Comparison of ENCODE assay signal across 18 cellular contexts in the genomic region with DNA sequence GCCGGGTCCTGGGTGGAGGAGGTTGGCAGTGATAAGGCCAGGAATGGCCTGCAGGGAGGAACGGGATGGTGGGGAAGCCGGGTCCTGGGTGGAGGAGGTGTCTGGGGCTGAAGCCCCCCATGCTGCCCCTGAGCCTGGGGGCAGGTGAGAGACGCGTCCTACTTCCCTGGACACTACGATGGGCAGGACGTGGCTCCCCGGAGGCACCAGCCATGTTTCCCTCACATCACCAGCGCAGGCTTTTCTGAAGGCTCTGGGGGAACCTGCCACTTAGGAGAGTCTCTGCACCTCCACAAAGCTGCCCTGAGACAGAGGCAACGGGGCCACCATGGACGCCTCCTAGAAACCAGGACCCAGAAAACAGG.
DNase-seq lines count a peak whose midpoint lies in the region; ATAC-seq and TF ChIP-seq lines count a peak whose summit lies in the region.
"Had no signal": no experiment of that assay in that cellular context is flagged by ENCODE, and none has a peak within 500 bp of the region (broad histone marks: within the 10 kb centered on the region; RNA-seq: fewer than 3 reads in every experiment).

No MANE protein-coding gene starts in this region.

- peaks cover 0 to 29% (median 8%) of the 10 kb centered on the region in 11 experiments; a peak in 8 of 22 replicates for H3K27me3 ChIP-seq in BLaER1 treated with 17β-estradiol and CSF1 and Interleukin-3, amounts not matched to agents 10 nM and 100 nM

- no peaks in the 10 kb centered on the region for H3K36me3 ChIP-seq in BLaER1 treated with 17β-estradiol and CSF1 and Interleukin-3, amounts not matched to agents 10 nM and 100 nM
- H3K36me3 ChIP-seq in KOPT-K1 (ENCODE audit: insufficient read depth, low read length), result peaks cover 6% of the 10 kb centered on the region

- H3K27ac ChIP-seq in BLaER1 treated with 17β-estradiol and CSF1 and Interleukin-3, amounts not matched to agents 10 nM and 100 nM, result peak overlapping the region in 1 of 11 experiments; percentile 75; a peak in 1 of 22 replicates
- H3K27ac ChIP-seq in KOPT-K1 (ENCODE audit: low read depth, low read length, poor library complexity, severe bottlenecking), result peak overlapping the region; percentile 62

- H3K4me1 ChIP-seq in BLaER1 treated with 17β-estradiol and CSF1 and Interleukin-3, amounts not matched to agents 10 nM and 100 nM, result peaks cover 34 to 88% (median 79%) of the 10 kb centered on the region in 10 experiments

- H3K9me3 ChIP-seq in BLaER1 treated with 17β-estradiol and CSF1 and Interleukin-3, amounts not matched to agents 10 nM and 100 nM (replicated peaks in 1 of 11), result peaks cover 0 to 3% (median 0%) of the 10 kb centered on the region in 11 experiments; a peak in 2 of 22 replicates
- no peaks in the 10 kb centered on the region for H3K9me3 ChIP-seq in KOPT-K1 (ENCODE audit: insufficient read depth, low read length, poor library complexity, severe bottlenecking)

- peak overlapping the region; percentile 71 to 96 (median 86); a peak in 20 of 22 replicates for H3K4me2 ChIP-seq in BLaER1 treated with 17β-estradiol and CSF1 and Interleukin-3, amounts not matched to agents 10 nM and 100 nM

- intact Hi-C loops in cardiac septum (cut with DNase I) (no loop called here), left cardiac atrium (cut with DNase I) (no loop called here), posterior vena cava (cut with DNase I) (no loop called here)

- H3K4me3 ChIP-seq in BLaER1 treated with 17β-estradiol and CSF1 and Interleukin-3, amounts not matched to agents 10 nM and 100 nM, result no peak overlapping the region
- H3K4me3 ChIP-seq: GM12878 had no signal

- H3K9ac ChIP-seq in BLaER1 treated with 17β-estradiol and CSF1 and Interleukin-3, amounts not matched to agents 10 nM and 100 nM, result peak overlapping the region in 4 of 11 experiments; percentile 14 to 63 (median 34); a peak in 2 of 22 replicates

- no peak for TF ChIP-seq CTCF in omental fat pad (IDR thresholded peaks at IDR 0.05)

- peaks cover 0 to 4% (median 0%) of the 10 kb centered on the region in 11 experiments; a peak in 3 of 22 replicates for H4K20me1 ChIP-seq in BLaER1 treated with 17β-estradiol and CSF1 and Interleukin-3, amounts not matched to agents 10 nM and 100 nM

- ATAC-seq in left cardiac atrium, result no peak
- no peak for ATAC-seq in HG03571 (IDR thresholded peaks at IDR 0.05; ENCODE audit: unreplicated experiment)
- no peak for ATAC-seq in omental fat pad (ENCODE audit: low FRiP score)
- ATAC-seq: GM12878, HCT116 had no signal

- DNase-seq in cardiac septum (ENCODE audit: low spot score), result peak; percentile 56
- DNase-seq in left cardiac atrium, result no peak
- DNase-seq in posterior vena cava (ENCODE audit: low spot score), result peak; percentile 51
- DNase-seq in omental fat pad (ENCODE audit: low spot score), result no peak
- DNase-seq in activated CD8-positive, alpha-beta memory T cell treated with anti-CD3 and anti-CD28 coated beads, Interleukin-2, amount 50 U/mL, for 4 hours, result no peak
- DNase-seq: 8988T; C1 segment of cervical spinal cord; CD4-positive, alpha-beta memory T cell; DMS153; DMS79 treated with DMSO at 0.1 percent for 48 hours; EL; GOT3; HFFc6 had no signal

Comparison
In these comparisons a context has a peak if more than half of its experiments do, and no peak if none do; other contexts are left out.
1. DNase-seq: peak in cardiac septum (single experiment) and posterior vena cava (single experiment); none in left cardiac atrium (single experiment), omental fat pad (single experiment) and activated CD8-positive, alpha-beta memory T cell treated with anti-CD3 and anti-CD28 coated beads, Interleukin-2, amount 50 U/mL, for 4 hours (single experiment).